In the genomic region with DNA sequence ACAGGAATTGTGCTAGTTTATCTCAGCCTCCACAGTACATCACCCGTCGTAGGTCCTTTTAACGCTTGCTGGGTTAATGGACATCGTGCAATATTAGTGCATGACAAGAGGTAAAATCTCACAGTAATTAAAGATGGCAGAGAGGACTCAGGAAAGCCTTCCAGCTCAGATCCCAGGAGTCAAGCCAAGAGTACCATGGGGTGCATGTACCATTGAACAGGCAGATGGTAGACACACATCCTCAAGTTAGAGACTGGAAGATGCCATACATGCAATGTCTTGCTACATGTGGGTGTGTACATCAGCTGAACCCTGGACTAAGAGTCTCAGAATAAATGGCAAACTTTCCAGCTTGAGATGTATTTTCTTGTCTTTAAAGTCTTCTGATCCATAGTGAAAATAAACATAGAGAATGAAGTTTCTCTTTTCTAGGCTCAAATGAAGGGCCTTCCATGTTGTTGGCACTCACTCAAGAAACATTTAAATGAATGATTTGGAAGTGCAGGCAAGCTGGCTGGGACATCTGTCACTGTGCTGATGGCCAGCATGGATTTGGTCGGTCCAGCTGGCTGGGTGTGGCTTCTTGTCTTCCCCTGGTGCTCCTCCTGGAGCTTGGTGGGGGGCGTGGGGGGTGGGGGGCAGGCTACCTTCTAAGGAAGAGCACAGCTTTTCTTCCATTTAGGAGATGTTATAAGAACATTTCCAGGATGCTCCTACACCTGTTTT, we compare ENCODE assay signal across 20 cellular contexts.
"Had no signal": no experiment of that assay in that cellular context is flagged by ENCODE, and none has a peak within 500 bp of the region (broad histone marks: within the 10 kb centered on the region; RNA-seq: fewer than 3 reads in every experiment).

No MANE protein-coding gene starts in this region.

- H3K27ac ChIP-seq: esophagus squamous epithelium, pancreas, thyroid gland had no signal

- H3K27me3 ChIP-seq: esophagus squamous epithelium, pancreas, thyroid gland had no signal

- FAIRE-seq: endothelial cell of umbilical vein, pancreas, urothelium cell line had no signal

- ATAC-seq: activated naive CD4-positive, alpha-beta T cell treated with anti-CD3 and anti-CD28 coated beads, Interleukin-2, amount 50 U/mL, for 72 hours; activated T-cell treated with anti-CD3 and anti-CD28 coated beads, Interleukin-2, amount 50 U/mL, for 72 hours; pancreas; stimulated activated memory B cell treated with anti-CD40 and anti-IgM and Interleukin-4, amounts not matched to agents 10 μg/mL and 1 μg/mL and 100 μg/mL, for 72 hours had no signal

- H3K9me3 ChIP-seq: esophagus squamous epithelium, pancreas, thyroid gland had no signal

- H3K4me3 ChIP-seq: esophagus squamous epithelium, lung, pancreas, thyroid gland had no signal

- H3K36me3 ChIP-seq: esophagus squamous epithelium, pancreas, thyroid gland had no signal

- H3K4me1 ChIP-seq: esophagus squamous epithelium, pancreas had no signal

- DNase-seq: activated B cell treated with CpG ODN at 0.5 μM for 24 hours; activated CD4-positive, alpha-beta T cell treated with anti-CD3 and anti-CD28 coated beads, Interleukin-2, amount 10 ng/mL, durations not matched to agents 24 days and 14 days; activated CD8-positive, alpha-beta memory T cell treated with anti-CD3 and anti-CD28 coated beads, Interleukin-2, amount 50 U/mL, for 48 hours; activated gamma-delta T cell; activated T-cell treated with anti-CD3 and anti-CD28 coated beads, Interleukin-2, amount 50 U/mL, for 72 hours; cortex of kidney; effector CD8-positive, alpha-beta T cell; esophagus squamous epithelium; foreskin fibroblast; immature natural killer cell; midbrain; naive B cell; pancreas; T-helper 2 cell; thyroid gland had no signal
